ENCODE assay signal across 15 cellular contexts in the genomic region with DNA sequence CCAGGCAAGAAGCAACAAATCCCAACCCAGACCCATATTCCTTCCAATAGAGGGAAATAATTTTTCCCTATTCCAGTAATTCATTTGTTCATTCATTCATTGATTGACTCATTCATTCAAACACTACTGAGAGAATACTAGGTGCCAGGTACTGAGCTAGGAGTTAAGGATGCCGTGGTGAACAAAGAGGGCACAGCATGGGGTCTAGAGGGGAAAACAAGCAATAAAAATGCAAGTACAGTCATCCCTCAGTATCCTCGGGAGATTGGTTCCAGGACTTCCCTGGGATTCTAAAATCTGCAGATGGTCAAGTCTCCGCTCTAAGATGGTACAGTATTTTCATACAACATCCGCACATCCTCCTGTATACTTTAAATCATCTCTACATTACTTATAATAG.
"Had no signal": no experiment of that assay in that cellular context is flagged by ENCODE, and none has a peak within 500 bp of the region (broad histone marks: within the 10 kb centered on the region; RNA-seq: fewer than 3 reads in every experiment).

No MANE protein-coding gene starts in this region.

- H3K9me3 ChIP-seq: left lung, ovary, stomach, thoracic aorta had no signal

- H3K9me3 Mint-ChIP-seq: neural crest cell had no signal

- H3K27me3 ChIP-seq: dorsolateral prefrontal cortex, left lung, ovary, stomach had no signal

- H3K4me3 ChIP-seq: dorsolateral prefrontal cortex, left lung, ovary, stomach, thoracic aorta had no signal

- H3K36me3 ChIP-seq: ovary, thoracic aorta had no signal

- H3K27ac ChIP-seq: left lung, ovary, stomach, thoracic aorta had no signal

- H3K4me3 Mint-ChIP-seq: neural crest cell had no signal

- ATAC-seq: activated CD4-positive, CD25-positive, alpha-beta regulatory T cell treated with anti-CD3 and anti-CD28 coated beads, Interleukin-2, amount 50 U/mL, for 24 hours had no signal

- DNase-seq: activated naive CD4-positive, alpha-beta T cell treated with anti-CD3 and anti-CD28 coated beads, Interleukin-2, amount 50 U/mL, for 16 hours; anterior cingulate cortex; dorsolateral prefrontal cortex; foreskin melanocyte; head of caudate nucleus; left lung; mesenchymal stem cell; ovary; stimulated activated CD4-positive, alpha-beta T cell treated with anti-CD3 and anti-CD28 coated beads, Interleukin-15, amount 100 ng/mL, for 24 hours; stimulated activated CD4-positive, alpha-beta T cell treated with anti-CD3 and anti-CD28 coated beads, Interleukin-4, amount 100 ng/mL, for 24 hours; stomach; T-helper 2 cell had no signal
